ENCODE assay signal across 8 cellular contexts in the genomic region with DNA sequence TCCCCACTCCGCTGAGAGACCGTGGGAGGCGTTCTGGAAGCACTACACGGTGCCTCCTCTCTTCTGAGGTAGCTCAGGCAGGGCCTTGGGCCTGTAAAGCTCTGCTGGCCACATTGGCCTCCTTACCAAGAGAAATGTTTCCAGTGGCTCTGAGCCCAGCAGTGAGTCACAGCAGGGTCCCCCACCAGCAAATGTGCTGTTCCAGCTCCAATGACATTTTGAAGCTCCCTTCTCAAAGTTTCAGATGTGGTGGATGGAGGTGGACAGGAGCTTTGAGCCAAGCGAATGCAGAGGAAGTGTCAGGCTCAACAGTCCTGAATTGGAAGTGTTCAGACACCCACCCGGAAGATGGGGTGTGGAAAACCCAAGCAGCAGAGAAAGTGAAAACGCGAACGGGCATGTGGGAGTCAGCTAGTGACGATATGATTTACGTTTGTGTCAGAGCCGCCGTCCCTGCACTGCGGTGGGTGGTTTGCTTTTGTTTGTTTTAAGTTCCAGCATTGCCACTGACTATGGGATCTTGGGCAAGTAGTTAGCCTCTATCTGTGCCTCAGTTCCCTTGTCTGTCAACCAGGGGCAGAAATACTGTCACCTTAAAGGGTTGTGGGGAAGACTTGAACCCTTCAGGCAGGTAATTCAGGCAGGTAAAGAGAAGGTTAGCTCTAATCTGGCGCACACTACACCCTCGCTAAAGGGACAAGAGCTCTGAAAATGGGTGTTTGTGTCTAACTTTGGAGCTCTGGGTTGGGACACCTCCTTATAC. TPM values are rescaled to one million over a fixed set of nuclear protein-coding genes. Genes with fewer than 3 reads are reported as not detected.
DNase-seq lines count a peak whose midpoint lies in the region; ATAC-seq and TF ChIP-seq lines count a peak whose summit lies in the region.

No MANE protein-coding gene starts in this region.

- no peaks in the 10 kb centered on the region for H3K9me3 Mint-ChIP-seq in immature natural killer cell

- H3K4me1 ChIP-seq in gastroesophageal sphincter: peaks cover 0 to 7% (median 0%) of the 10 kb centered on the region in 3 donors

- H3K27ac ChIP-seq in gastroesophageal sphincter: no peak overlapping the region

- peaks cover 2 to 7% (median 5%) of the 10 kb centered on the region in 3 donors for H3K27me3 Mint-ChIP-seq in immature natural killer cell (ENCODE audit: low read depth in 3 of 3)

- no peaks in the 10 kb centered on the region for H3K36me3 Mint-ChIP-seq in immature natural killer cell

- no peak for TF ChIP-seq CTCF in GM13977 (IDR thresholded peaks at IDR 0.05; ENCODE audit: extremely low read depth, insufficient read depth, missing control alignments)
- TF ChIP-seq CTCF in gastroesophageal sphincter (IDR thresholded peaks at IDR 0.05): no peak

- peak; percentile 63 for DNase-seq in GM13977 (ENCODE audit: low spot score)
- DNase-seq in activated CD8-positive, alpha-beta memory T cell treated with anti-CD3 and anti-CD28 coated beads, Interleukin-2, amount 50 U/mL, for 48 hours: peak; percentile 85
- DNase-seq in immature natural killer cell: peak; percentile 59 to 67 (median 64)
- peak; percentile 43 to 74 for DNase-seq in stimulated activated CD8-positive, alpha-beta memory T cell treated with anti-CD3 and anti-CD28 coated beads, Interleukin-7, amount 100 ng/mL, for 48 hours (ENCODE audit: extremely low read depth in 1 of 2, low read depth in 1 of 2)
- DNase-seq in NCI-H1930 (lab: John Stamatoyannopoulos, UW): no peak

- peak overlapping the region; percentile 44 to 88 (median 78) for H3K27ac Mint-ChIP-seq in immature natural killer cell

- 64% methylated on average over 12 of the region's 16 CpGs; no CpG with 5 or more reads in 1 of the 2 donors for WGBS in gastroesophageal sphincter (ENCODE audit: low coverage in 1 of 2), 2 donors

- H3K4me3 ChIP-seq in gastroesophageal sphincter: no peak overlapping the region

- ATAC-seq in HG03108 (IDR thresholded peaks at IDR 0.05; ENCODE audit: unreplicated experiment) (peak; percentile 31), gastroesophageal sphincter (no peak), GM21737 (IDR thresholded peaks at IDR 0.05; ENCODE audit: unreplicated experiment) (no peak)

- in situ Hi-C loops in GM13977 (cut with MboI; ENCODE audit: low pct_unique_long_range_greater_than_20kb, low sequenced_read_pairs, unreplicated experiment): no loop called here

- no peaks in the 10 kb centered on the region for H3K36me3 ChIP-seq in gastroesophageal sphincter

- H3K9me3 ChIP-seq in gastroesophageal sphincter: no peaks in the 10 kb centered on the region

- H3K4me3 Mint-ChIP-seq in immature natural killer cell: peak overlapping the region; percentile 73 to 84 (median 75)

- no peak for TF ChIP-seq POLR2A in gastroesophageal sphincter (IDR thresholded peaks at IDR 0.05)

- H3K4me1 Mint-ChIP-seq in immature natural killer cell: peaks cover 10 to 22% of the 10 kb centered on the region in 2 donors

- peaks cover 5% of the 10 kb centered on the region for H3K27me3 ChIP-seq in gastroesophageal sphincter

- TF ChIP-seq EP300 in gastroesophageal sphincter (IDR thresholded peaks at IDR 0.05): no peak

RNA-seq across cellular contexts. Expression of a gene that starts 38.2 kb away (rescaled TPM):
- 10 to 100 TPM; 30.0 to 30.6 (median 30.3) TPM for polyA plus RNA-seq in immature natural killer cell
- 10 to 100 TPM; 22.2 to 38.0 (median 23.2) TPM for total RNA-seq in gastroesophageal sphincter

Comparison
In these comparisons a context has a peak if more than half of its experiments do, and no peak if none do; other contexts are left out.
1. DNase-seq: peak in GM13977 (single experiment), activated CD8-positive, alpha-beta memory T cell treated with anti-CD3 and anti-CD28 coated beads, Interleukin-2, amount 50 U/mL, for 48 hours (single experiment), immature natural killer cell (3 of 3) and stimulated activated CD8-positive, alpha-beta memory T cell treated with anti-CD3 and anti-CD28 coated beads, Interleukin-7, amount 100 ng/mL, for 48 hours (2 of 2); none in NCI-H1930 (0 of 2).